In genomic region chr2:23492941-23493340, GRCh38 we compare ENCODE assay signal across 13 cellular contexts.
DNase-seq lines count a peak whose midpoint lies in the region; ATAC-seq and TF ChIP-seq lines count a peak whose summit lies in the region.
"Had no signal": no experiment of that assay in that cellular context is flagged by ENCODE, and none has a peak within 500 bp of the region (broad histone marks: within the 10 kb centered on the region; RNA-seq: fewer than 3 reads in every experiment).

No MANE protein-coding gene starts in this region.

- H3K9me3 ChIP-seq in right atrium auricular region (no peaks in the 10 kb centered on the region), esophagus squamous epithelium (no peaks in the 10 kb centered on the region), aorta (ENCODE audit: control insufficient read depth, low read length) (no peaks in the 10 kb centered on the region), PC-3 (ENCODE audit: low read length) (no peaks in the 10 kb centered on the region)
- H3K9me3 ChIP-seq: gastrocnemius medialis had no signal

- DNase-seq in left cardiac atrium (peak; percentile 4), right atrium auricular region (ENCODE audit: low spot score) (no peak), NCI-H526 (lab: John Stamatoyannopoulos, UW) (peak; percentile 60 to 85), esophagus squamous epithelium (lab: John Stamatoyannopoulos, UW) (no peak), aorta (peak; percentile 11 to 68), PC-3 (no peak), C1 segment of cervical spinal cord (lab: John Stamatoyannopoulos, UW) (no peak), COLO829 (ENCODE audit: low spot score) (no peak)
- DNase-seq: activated CD4-positive, alpha-beta T cell treated with anti-CD3 and anti-CD28 coated beads, Interleukin-2, amount 50 U/mL, for 1 hour; gastrocnemius medialis; islet precursor cell; KBM-7; T-helper 2 cell had no signal

- H3K27me3 ChIP-seq in right atrium auricular region (no peaks in the 10 kb centered on the region), esophagus squamous epithelium (no peaks in the 10 kb centered on the region), aorta (ENCODE audit: control insufficient read depth in 1 of 2, insufficient read depth in 2 of 2, low read length in 1 of 2) (no peaks in the 10 kb centered on the region), PC-3 (ENCODE audit: low read length) (no peaks in the 10 kb centered on the region)
- H3K27me3 ChIP-seq: gastrocnemius medialis had no signal

- TF ChIP-seq CTCF in right atrium auricular region (IDR thresholded peaks at IDR 0.05) (no peak), esophagus squamous epithelium (IDR thresholded peaks at IDR 0.05) (no peak), PC-3 (conservative IDR thresholded peaks at IDR 0.05; ENCODE audit: low read depth, low read length) (no peak)

- POLR2A ChIA-PET in PC-3 (lab: Charles Lee; ENCODE audit: unreplicated experiment) = no interaction called here

- H3K4me1 ChIP-seq in right atrium auricular region (peaks cover 0 to 28% of the 10 kb centered on the region in 2 donors), esophagus squamous epithelium (peaks cover 8 to 58% (median 21%) of the 10 kb centered on the region in 3 donors), aorta (ENCODE audit: control insufficient read depth in 1 of 2, insufficient read depth in 2 of 2, low read length in 2 of 2) (peaks cover 0 to 11% of the 10 kb centered on the region in 2 donors), PC-3 (ENCODE audit: insufficient read depth, low read length) (no peaks in the 10 kb centered on the region)

- no peaks in the 10 kb centered on the region for H4K20me1 ChIP-seq in PC-3 (ENCODE audit: low read length)

- no peak overlapping the region for H2AFZ ChIP-seq in PC-3 (ENCODE audit: low read length)

- H3F3A ChIP-seq in PC-3 (ENCODE audit: low read length, unreplicated experiment) = no peaks in the 10 kb centered on the region

- H3K4me2 ChIP-seq in PC-3 (ENCODE audit: low read length) = no peak overlapping the region

- H3K9ac ChIP-seq in PC-3 (ENCODE audit: low read length) = no peak overlapping the region

- H3K36me3 ChIP-seq in right atrium auricular region = no peaks in the 10 kb centered on the region
- H3K36me3 ChIP-seq in esophagus squamous epithelium = no peaks in the 10 kb centered on the region
- no peaks in the 10 kb centered on the region for H3K36me3 ChIP-seq in aorta (ENCODE audit: control insufficient read depth in 1 of 2, insufficient read depth in 2 of 2, low read length in 1 of 2)
- no peaks in the 10 kb centered on the region for H3K36me3 ChIP-seq in PC-3 (ENCODE audit: low read depth, low read length)
- H3K36me3 ChIP-seq: gastrocnemius medialis had no signal

- 32 to 60% methylated on average over 7 of the region's 7 CpGs for WGBS in esophagus squamous epithelium, 2 donors
- WGBS in aorta, 2 donors = 88 to 89% methylated on average over 7 of the region's 7 CpGs

- no peak overlapping the region for H3K4me3 ChIP-seq in right atrium auricular region
- peak overlapping the region in 1 of 4 donors; percentile 9 for H3K4me3 ChIP-seq in esophagus squamous epithelium
- H3K4me3 ChIP-seq in aorta (ENCODE audit: low read length in 2 of 2) = no peak overlapping the region
- H3K4me3 ChIP-seq in PC-3 (ENCODE audit: low read length) = no peak overlapping the region
- H3K4me3 ChIP-seq: gastrocnemius medialis had no signal

- H3K79me2 ChIP-seq in PC-3 (ENCODE audit: low read length) = no peaks in the 10 kb centered on the region

- H3K27ac ChIP-seq in right atrium auricular region (no peak overlapping the region), esophagus squamous epithelium (peak overlapping the region in 3 of 4 donors; percentile 12 to 65 (median 19)), aorta (ENCODE audit: low read depth in 1 of 2, low read length in 2 of 2) (no peak overlapping the region), PC-3 (ENCODE audit: low read length) (no peak overlapping the region)
- H3K27ac ChIP-seq: gastrocnemius medialis had no signal

- ATAC-seq in left cardiac atrium (no peak), aorta (ENCODE audit: low FRiP score) (no peak), PC-3 (no peak)
- ATAC-seq: gastrocnemius medialis had no signal

- no peak for TF ChIP-seq POLR2A in esophagus squamous epithelium (IDR thresholded peaks at IDR 0.05)

- H3K9me2 ChIP-seq in PC-3 (replicated peaks; ENCODE audit: low read length) = no peaks in the 10 kb centered on the region

- intact Hi-C loops in left cardiac atrium (cut with DNase I) (no loop called here), esophagus squamous epithelium (cut with DNase I) (no loop called here), aorta (cut with DNase I) (loop anchor here in 1 of 2 donors (10.0 kb wide), 1 partner anchor 108 kb away; the partner anchor contains the start of gene KLHL29), PC-3 (cut with micrococcal nuclease) (no loop called here)

- BruUV-seq in PC-3 (replicated peaks; lab: Mats Ljungman, UMichigan) = no TSS peak

- CTCF ChIA-PET in PC-3 (lab: Charles Lee) = no interaction called here

Comparison
In these comparisons a context has a peak if more than half of its experiments do, and no peak if none do; other contexts are left out.
1. DNase-seq: peak in left cardiac atrium (single experiment), NCI-H526 (2 of 2) and aorta (2 of 2); none in right atrium auricular region (single experiment), esophagus squamous epithelium (single experiment), PC-3 (single experiment), C1 segment of cervical spinal cord (0 of 14) and COLO829 (single experiment).
2. H3K27ac ChIP-seq: peak in esophagus squamous epithelium (3 of 4); none in right atrium auricular region (0 of 2), aorta (0 of 2) and PC-3 (single experiment).